ENCODE assay signal across 1 cellular context in genomic region chr12:91785655-91786489, GRCh38.
TF ChIP-seq lines count a peak whose summit lies in the region.

No MANE protein-coding gene starts in this region.

TF ChIP-seq in neural cell, 6 proteins besides CTCF, POLR2A, EP300 and RAD21 (continued from another document):
- TF ChIP-seq, protein P1, sequence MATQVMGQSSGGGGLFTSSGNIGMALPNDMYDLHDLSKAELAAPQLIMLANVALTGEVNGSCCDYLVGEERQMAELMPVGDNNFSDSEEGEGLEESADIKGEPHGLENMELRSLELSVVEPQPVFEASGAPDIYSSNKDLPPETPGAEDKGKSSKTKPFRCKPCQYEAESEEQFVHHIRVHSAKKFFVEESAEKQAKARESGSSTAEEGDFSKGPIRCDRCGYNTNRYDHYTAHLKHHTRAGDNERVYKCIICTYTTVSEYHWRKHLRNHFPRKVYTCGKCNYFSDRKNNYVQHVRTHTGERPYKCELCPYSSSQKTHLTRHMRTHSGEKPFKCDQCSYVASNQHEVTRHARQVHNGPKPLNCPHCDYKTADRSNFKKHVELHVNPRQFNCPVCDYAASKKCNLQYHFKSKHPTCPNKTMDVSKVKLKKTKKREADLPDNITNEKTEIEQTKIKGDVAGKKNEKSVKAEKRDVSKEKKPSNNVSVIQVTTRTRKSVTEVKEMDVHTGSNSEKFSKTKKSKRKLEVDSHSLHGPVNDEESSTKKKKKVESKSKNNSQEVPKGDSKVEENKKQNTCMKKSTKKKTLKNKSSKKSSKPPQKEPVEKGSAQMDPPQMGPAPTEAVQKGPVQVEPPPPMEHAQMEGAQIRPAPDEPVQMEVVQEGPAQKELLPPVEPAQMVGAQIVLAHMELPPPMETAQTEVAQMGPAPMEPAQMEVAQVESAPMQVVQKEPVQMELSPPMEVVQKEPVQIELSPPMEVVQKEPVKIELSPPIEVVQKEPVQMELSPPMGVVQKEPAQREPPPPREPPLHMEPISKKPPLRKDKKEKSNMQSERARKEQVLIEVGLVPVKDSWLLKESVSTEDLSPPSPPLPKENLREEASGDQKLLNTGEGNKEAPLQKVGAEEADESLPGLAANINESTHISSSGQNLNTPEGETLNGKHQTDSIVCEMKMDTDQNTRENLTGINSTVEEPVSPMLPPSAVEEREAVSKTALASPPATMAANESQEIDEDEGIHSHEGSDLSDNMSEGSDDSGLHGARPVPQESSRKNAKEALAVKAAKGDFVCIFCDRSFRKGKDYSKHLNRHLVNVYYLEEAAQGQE (IDR thresholded peaks at IDR 0.05; ENCODE audit: borderline replicate concordance), result peak; percentile 42
- TF ChIP-seq SMC3 (conservative IDR thresholded peaks at IDR 0.05; ENCODE audit: poor library complexity), result no peak
TF ChIP-seq in neural cell: peak in this region for 2.
